2 cellular contexts compared by ENCODE assay signal in the genomic region with DNA sequence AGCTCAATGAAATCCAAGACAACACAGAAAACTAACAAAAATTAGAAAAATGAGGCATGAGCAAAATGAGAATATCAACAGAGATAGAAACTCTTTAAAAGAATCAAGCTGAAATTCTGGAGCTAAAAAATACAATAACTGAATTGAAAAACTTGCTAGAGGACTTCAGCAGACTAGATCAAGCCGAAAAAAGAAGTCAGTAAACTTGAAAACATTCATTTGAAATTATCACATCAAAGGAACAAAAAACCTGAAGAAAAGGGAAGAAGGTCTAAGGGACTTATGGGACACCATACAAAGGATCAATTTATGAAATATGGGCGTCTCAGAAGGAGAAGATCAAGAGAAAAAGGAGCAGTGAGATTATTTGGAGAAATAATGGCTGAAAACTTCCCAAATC.
TF ChIP-seq lines count a peak whose summit lies in the region.

No MANE protein-coding gene starts in this region.

TF ChIP-seq in HepG2, 621 proteins besides CTCF, POLR2A, EP300 and RAD21:
- TF ChIP-seq JUND (CRISPR knock-in tag; IDR thresholded peaks at IDR 0.05) = no peak
- peak; percentile 79; the same call in 1 of the 2 replicates for TF ChIP-seq ZNF160 (CRISPR knock-in tag; IDR thresholded peaks at IDR 0.05)
- no peak for TF ChIP-seq SP2 (CRISPR knock-in tag; IDR thresholded peaks at IDR 0.05)
- no peak for TF ChIP-seq CENPT (CRISPR knock-in tag; IDR thresholded peaks at IDR 0.05; ENCODE audit: low read depth)
- no peak for TF ChIP-seq ZXDC (CRISPR knock-in tag; IDR thresholded peaks at IDR 0.05)
- TF ChIP-seq ZNF407 (CRISPR knock-in tag; IDR thresholded peaks at IDR 0.05; ENCODE audit: not compliant biosample characterization) = no peak

TF ChIP-seq in HEK293, 187 proteins besides CTCF, POLR2A, EP300 and RAD21:
- TF ChIP-seq SETDB1 (IDR thresholded peaks at IDR 0.05; ENCODE audit: insufficient read length, low read length) (peak; percentile 66), HOXA7 (CRISPR knock-in tag; IDR thresholded peaks at IDR 0.05; ENCODE audit: borderline replicate concordance) (no peak), ZNF335 (tag by site-specific recombination; conservative IDR thresholded peaks at IDR 0.05) (no peak), YY1 (tag by site-specific recombination; IDR thresholded peaks at IDR 0.05) (no peak), ZNF658 (tag by site-specific recombination; IDR thresholded peaks at IDR 0.05) (no peak), ZNF560 (tag by site-specific recombination; IDR thresholded peaks at IDR 0.05; ENCODE audit: borderline replicate concordance) (no peak)
- TF ChIP-seq, protein P1, sequence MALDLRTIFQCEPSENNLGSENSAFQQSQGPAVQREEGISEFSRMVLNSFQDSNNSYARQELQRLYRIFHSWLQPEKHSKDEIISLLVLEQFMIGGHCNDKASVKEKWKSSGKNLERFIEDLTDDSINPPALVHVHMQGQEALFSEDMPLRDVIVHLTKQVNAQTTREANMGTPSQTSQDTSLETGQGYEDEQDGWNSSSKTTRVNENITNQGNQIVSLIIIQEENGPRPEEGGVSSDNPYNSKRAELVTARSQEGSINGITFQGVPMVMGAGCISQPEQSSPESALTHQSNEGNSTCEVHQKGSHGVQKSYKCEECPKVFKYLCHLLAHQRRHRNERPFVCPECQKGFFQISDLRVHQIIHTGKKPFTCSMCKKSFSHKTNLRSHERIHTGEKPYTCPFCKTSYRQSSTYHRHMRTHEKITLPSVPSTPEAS (tag by site-specific recombination; IDR thresholded peaks at IDR 0.05) = no peak
TF ChIP-seq in HEK293: peak in this region for 1.
